ENCODE assay signal across 1 cellular context in the genomic region with DNA sequence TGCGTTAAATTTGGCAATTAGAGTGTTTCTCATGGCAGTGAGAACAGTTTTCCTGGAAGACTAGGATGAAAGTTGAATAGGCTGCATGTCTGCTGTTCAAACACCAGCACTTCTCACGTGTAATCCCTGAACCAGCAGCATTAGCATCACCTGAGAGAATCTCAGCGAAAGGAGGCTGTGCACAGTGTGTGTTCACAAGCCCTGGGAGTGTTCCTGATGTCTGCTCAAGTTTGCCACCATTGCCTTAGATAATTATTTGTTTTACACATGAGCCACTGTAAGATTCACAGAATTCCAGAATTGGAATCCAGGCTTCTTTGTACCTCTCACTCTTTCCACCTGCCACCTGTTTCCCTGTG.
TF ChIP-seq lines count a peak whose summit lies in the region.

No MANE protein-coding gene starts in this region.

TF ChIP-seq in HepG2, 621 proteins besides CTCF, POLR2A, EP300 and RAD21 (continued from another document):
- TF ChIP-seq, protein P1, sequence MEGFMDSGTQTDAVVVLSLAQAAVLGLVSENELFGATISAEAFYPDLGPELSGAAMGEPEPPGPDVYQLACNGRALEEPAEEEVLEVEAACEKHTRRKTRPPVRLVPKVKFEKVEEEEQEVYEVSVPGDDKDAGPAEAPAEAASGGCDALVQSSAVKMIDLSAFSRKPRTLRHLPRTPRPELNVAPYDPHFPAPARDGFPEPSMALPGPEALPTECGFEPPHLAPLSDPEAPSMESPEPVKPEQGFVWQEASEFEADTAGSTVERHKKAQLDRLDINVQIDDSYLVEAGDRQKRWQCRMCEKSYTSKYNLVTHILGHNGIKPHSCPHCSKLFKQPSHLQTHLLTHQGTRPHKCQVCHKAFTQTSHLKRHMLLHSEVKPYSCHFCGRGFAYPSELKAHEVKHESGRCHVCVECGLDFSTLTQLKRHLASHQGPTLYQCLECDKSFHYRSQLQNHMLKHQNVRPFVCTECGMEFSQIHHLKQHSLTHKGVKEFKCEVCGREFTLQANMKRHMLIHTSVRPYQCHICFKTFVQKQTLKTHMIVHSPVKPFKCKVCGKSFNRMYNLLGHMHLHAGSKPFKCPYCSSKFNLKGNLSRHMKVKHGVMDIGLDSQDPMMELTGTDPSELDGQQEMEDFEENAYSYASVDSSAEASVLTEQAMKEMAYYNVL (CRISPR knock-in tag; IDR thresholded peaks at IDR 0.05; ENCODE audit: borderline replicate concordance): no peak
